Comparison of ENCODE assay signal across 8 cellular contexts in genomic region chr1:33472349-33472980, GRCh38. TPM values are rescaled to one million over a fixed set of nuclear protein-coding genes. Genes with fewer than 3 reads are reported as not detected.
DNase-seq lines count a peak whose midpoint lies in the region; ATAC-seq and TF ChIP-seq lines count a peak whose summit lies in the region.

TSS of gene ZSCAN20 (plus strand) at chr1:33472645. CDS start at chr1:33479289, 6,644 bp downstream.

- peak; percentile 99 for DNase-seq in GM06990 (ENCODE audit: extremely low read depth, insufficient read length)
- peak; percentile 99 for DNase-seq in NCI-H1092 (lab: John Stamatoyannopoulos, UW)
- peak; percentile 90 for DNase-seq in SK-N-SH
- peak; percentile 84 to 87 for DNase-seq in activated naive CD4-positive, alpha-beta T cell treated with anti-CD3 and anti-CD28 coated beads, Interleukin-2, amount 50 U/mL, for 72 hours (ENCODE audit: low spot score in 2 of 2)
- DNase-seq in glomerular visceral epithelial cell (ENCODE audit: extremely low spot score): peak; percentile 98
- peak; percentile 99 for DNase-seq in occipital lobe (lab: John Stamatoyannopoulos, UW)

- no peak for TF ChIP-seq RAD21 in SK-N-SH (IDR thresholded peaks at IDR 0.05; ENCODE audit: low read length)

- peaks cover 16% of the 10 kb centered on the region for H3F3A ChIP-seq in SK-N-SH (replicated peaks; ENCODE audit: insufficient read depth)

- TF ChIP-seq CTCF in GM06990 (IDR thresholded peaks at IDR 0.05; ENCODE audit: insufficient read depth, low read length, poor library complexity, severe bottlenecking) (no peak), SK-N-SH (IDR thresholded peaks at IDR 0.05) (no peak)

- H3K27ac Mint-ChIP-seq in activated naive CD4-positive, alpha-beta T cell treated with anti-CD3 and anti-CD28 coated beads, Interleukin-2, amount 50 U/mL, for 72 hours: peak within 1 kb of the TSS; percentile 75 to 88

- WGBS in SK-N-SH (ENCODE audit: low lambda C conversion rate): under 1% methylated on average over 35 of the region's 37 CpGs

- H3K4me3 ChIP-seq in GM06990 (replicated peaks; ENCODE audit: low read depth, low read length) (peak within 1 kb of the TSS; percentile 86), SK-N-SH (ENCODE audit: low read depth in 2 of 2, low read length in 1 of 2) (peak within 1 kb of the TSS; percentile 73 to 80)

- H4K20me1 ChIP-seq in SK-N-SH (ENCODE audit: insufficient read depth): no peaks in the 10 kb centered on the region

- H3K27ac ChIP-seq in SK-N-SH (ENCODE audit: low read depth in 2 of 2, low read length in 1 of 2) (peak within 1 kb of the TSS; percentile 74 to 79; a peak in 3 of 4 replicates), temporal lobe (ENCODE audit: low read depth, low read length) (peak within 1 kb of the TSS; percentile 66)

- peak within 1 kb of the TSS; percentile 87 for H3K9ac ChIP-seq in SK-N-SH

- H3K9me3 Mint-ChIP-seq in activated naive CD4-positive, alpha-beta T cell treated with anti-CD3 and anti-CD28 coated beads, Interleukin-2, amount 50 U/mL, for 72 hours: no peaks in the 10 kb centered on the region

- POLR2A ChIA-PET in SK-N-SH (lab: Yijun Ruan, JAX): no interaction called here

- H3K9me3 ChIP-seq in SK-N-SH: no peaks in the 10 kb centered on the region

- ATAC-seq in HG02588 (IDR thresholded peaks at IDR 0.05; ENCODE audit: unreplicated experiment): peak; percentile 88
- peak; percentile 95 to 96 for ATAC-seq in activated naive CD4-positive, alpha-beta T cell treated with anti-CD3 and anti-CD28 coated beads, Interleukin-2, amount 50 U/mL, for 72 hours

- no peaks in the 10 kb centered on the region for H3K9me2 ChIP-seq in SK-N-SH

- CTCF ChIA-PET in SK-N-SH (lab: Yijun Ruan, JAX): interaction anchor here (0.6 to 7.9 kb wide), 10 partner anchors 8 to 378 kb away, joined by 3 to 107 read pairs (median 6); partner anchors contain the start of gene A3GALT2

- no peak for TF ChIP-seq EP300 in SK-N-SH (IDR thresholded peaks at IDR 0.05; ENCODE audit: borderline replicate concordance in 1 of 2, low read depth in 1 of 2, low read length in 1 of 2)

- H3K36me3 ChIP-seq in GM06990 (ENCODE audit: control insufficient read depth, insufficient read depth, low read length) (no peaks in the 10 kb centered on the region), SK-N-SH (replicated peaks in 1 of 2; ENCODE audit: control insufficient read depth in 1 of 2, insufficient read depth in 2 of 2, low read length in 1 of 2) (peaks cover 0 to 3% of the 10 kb centered on the region in 2 experiments)

- H3K4me2 ChIP-seq in SK-N-SH: peak within 1 kb of the TSS; percentile 79

- H2AFZ ChIP-seq in SK-N-SH (ENCODE audit: low read depth): peak within 1 kb of the TSS; percentile 98

- H3K36me3 Mint-ChIP-seq in activated naive CD4-positive, alpha-beta T cell treated with anti-CD3 and anti-CD28 coated beads, Interleukin-2, amount 50 U/mL, for 72 hours: no peaks in the 10 kb centered on the region

- peaks cover 25% of the 10 kb centered on the region for H3K79me2 ChIP-seq in SK-N-SH (ENCODE audit: insufficient read depth)

- H3K4me1 ChIP-seq in SK-N-SH (ENCODE audit: control insufficient read depth in 1 of 2, insufficient read depth in 2 of 2, low read depth in 1 of 2, low read length in 1 of 2): peaks cover 18 to 26% of the 10 kb centered on the region in 2 experiments

- H3K27me3 ChIP-seq in GM06990 (replicated peaks; ENCODE audit: control insufficient read depth, insufficient read depth, low read length) (no peaks in the 10 kb centered on the region), SK-N-SH (ENCODE audit: insufficient read depth) (no peaks in the 10 kb centered on the region)

TF ChIP-seq in SK-N-SH, 30 proteins besides CTCF, POLR2A, EP300 and RAD21 (continues in another document):
- TF ChIP-seq YY1 (IDR thresholded peaks at IDR 0.05; ENCODE audit: low read depth): 0 out of 2 replicates have a peak, but pooled peaks have one; percentile 35
- peak; percentile 91 for TF ChIP-seq ELF1 (IDR thresholded peaks at IDR 0.05)
- TF ChIP-seq EZH2phosphoT487 (IDR thresholded peaks at IDR 0.05; ENCODE audit: borderline replicate concordance, low read depth): no peak
- TF ChIP-seq NRF1 (IDR thresholded peaks at IDR 0.05; ENCODE audit: low read depth, low read length): no peak
- no peak for TF ChIP-seq GATA2 (CRISPR knock-in tag; IDR thresholded peaks at IDR 0.05)
- TF ChIP-seq, protein P1, sequence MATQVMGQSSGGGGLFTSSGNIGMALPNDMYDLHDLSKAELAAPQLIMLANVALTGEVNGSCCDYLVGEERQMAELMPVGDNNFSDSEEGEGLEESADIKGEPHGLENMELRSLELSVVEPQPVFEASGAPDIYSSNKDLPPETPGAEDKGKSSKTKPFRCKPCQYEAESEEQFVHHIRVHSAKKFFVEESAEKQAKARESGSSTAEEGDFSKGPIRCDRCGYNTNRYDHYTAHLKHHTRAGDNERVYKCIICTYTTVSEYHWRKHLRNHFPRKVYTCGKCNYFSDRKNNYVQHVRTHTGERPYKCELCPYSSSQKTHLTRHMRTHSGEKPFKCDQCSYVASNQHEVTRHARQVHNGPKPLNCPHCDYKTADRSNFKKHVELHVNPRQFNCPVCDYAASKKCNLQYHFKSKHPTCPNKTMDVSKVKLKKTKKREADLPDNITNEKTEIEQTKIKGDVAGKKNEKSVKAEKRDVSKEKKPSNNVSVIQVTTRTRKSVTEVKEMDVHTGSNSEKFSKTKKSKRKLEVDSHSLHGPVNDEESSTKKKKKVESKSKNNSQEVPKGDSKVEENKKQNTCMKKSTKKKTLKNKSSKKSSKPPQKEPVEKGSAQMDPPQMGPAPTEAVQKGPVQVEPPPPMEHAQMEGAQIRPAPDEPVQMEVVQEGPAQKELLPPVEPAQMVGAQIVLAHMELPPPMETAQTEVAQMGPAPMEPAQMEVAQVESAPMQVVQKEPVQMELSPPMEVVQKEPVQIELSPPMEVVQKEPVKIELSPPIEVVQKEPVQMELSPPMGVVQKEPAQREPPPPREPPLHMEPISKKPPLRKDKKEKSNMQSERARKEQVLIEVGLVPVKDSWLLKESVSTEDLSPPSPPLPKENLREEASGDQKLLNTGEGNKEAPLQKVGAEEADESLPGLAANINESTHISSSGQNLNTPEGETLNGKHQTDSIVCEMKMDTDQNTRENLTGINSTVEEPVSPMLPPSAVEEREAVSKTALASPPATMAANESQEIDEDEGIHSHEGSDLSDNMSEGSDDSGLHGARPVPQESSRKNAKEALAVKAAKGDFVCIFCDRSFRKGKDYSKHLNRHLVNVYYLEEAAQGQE (IDR thresholded peaks at IDR 0.05; ENCODE audit: low read depth, low read length): 0 out of 2 replicates have a peak, but pooled peaks have one; percentile 32
- no peak for TF ChIP-seq FOXM1 (IDR thresholded peaks at IDR 0.05; ENCODE audit: low read depth)
- no peak for TF ChIP-seq MEF2A (IDR thresholded peaks at IDR 0.05; ENCODE audit: borderline replicate concordance, low read depth)
- peak; percentile 60; the same call in 1 of the 2 replicates for TF ChIP-seq MXI1 (IDR thresholded peaks at IDR 0.05; ENCODE audit: low read depth, low read length)
- TF ChIP-seq SIN3A (IDR thresholded peaks at IDR 0.05; ENCODE audit: borderline replicate concordance, low read depth, low read length): peak; percentile 64; the same call in 1 of the 2 replicates
- 0 out of 2 replicates have a peak, but pooled peaks have one; percentile 11 for TF ChIP-seq TCF12 (IDR thresholded peaks at IDR 0.05)
- peak; percentile 99 for TF ChIP-seq PBX3 (IDR thresholded peaks at IDR 0.05)
- no peak for TF ChIP-seq RFX5 (IDR thresholded peaks at IDR 0.05; ENCODE audit: low read length)
- TF ChIP-seq TEAD4 (IDR thresholded peaks at IDR 0.05; ENCODE audit: borderline replicate concordance, insufficient read depth): no peak
- peak; percentile 77 for TF ChIP-seq POLR2AphosphoS5 (IDR thresholded peaks at IDR 0.05; ENCODE audit: low read depth, low read length)
- no peak for TF ChIP-seq ZBTB33 (IDR thresholded peaks at IDR 0.05; ENCODE audit: borderline replicate concordance, low read depth)
- TF ChIP-seq JUND (IDR thresholded peaks at IDR 0.05): no peak

RNA-seq across cellular contexts. Expression of gene ZSCAN20, which starts in this region (rescaled TPM):
- 2.1 TPM in 2 replicates for polyA plus RNA-seq in SK-N-SH (2012; rRNA removed)
- 1.4 TPM in 2 replicates for polyA plus RNA-seq in SK-N-SH (2012; cell fraction: cytosol; rRNA removed)
- polyA plus RNA-seq in SK-N-SH (2012; cell fraction: nucleus; rRNA removed): 3.6 and 5.4 TPM in 2 replicates
- 1 to 10 TPM; 4.8 to 5.3 TPM for total RNA-seq in activated naive CD4-positive, alpha-beta T cell treated with anti-CD3 and anti-CD28 coated beads, Interleukin-2, amount 50 U/mL, for 72 hours
- total RNA-seq in occipital lobe: 10.3 TPM
- 6.9 TPM for total RNA-seq in temporal lobe

Comparison
In these comparisons a context has a peak if more than half of its experiments do, and no peak if none do; other contexts are left out.
1. Peak in every context shown above with its lines: DNase-seq, ATAC-seq, H3K4me3 ChIP-seq and H3K27ac ChIP-seq.